10 cellular contexts compared by ENCODE assay signal in genomic region chr1:59062743-59063142, GRCh38.
DNase-seq lines count a peak whose midpoint lies in the region; ATAC-seq and TF ChIP-seq lines count a peak whose summit lies in the region.
"Had no signal": no experiment of that assay in that cellular context is flagged by ENCODE, and none has a peak within 500 bp of the region (broad histone marks: within the 10 kb centered on the region; RNA-seq: fewer than 3 reads in every experiment).

No MANE protein-coding gene starts in this region.

- H3K27ac ChIP-seq in left lung: peak overlapping the region; percentile 64 to 79
- H3K27ac ChIP-seq in upper lobe of right lung: peak overlapping the region; percentile 74
- H3K27ac ChIP-seq in effector memory CD4-positive, alpha-beta T cell (ENCODE audit: insufficient read depth, low read length, poor library complexity, severe bottlenecking): no peak overlapping the region
- H3K27ac ChIP-seq: BLaER1 had no signal

- H3K36me3 Mint-ChIP-seq in activated naive CD4-positive, alpha-beta T cell treated with anti-CD3 and anti-CD28 coated beads, Interleukin-2, amount 50 U/mL, for 24 hours: peaks cover 2% of the 10 kb centered on the region
- H3K36me3 Mint-ChIP-seq in activated naive CD4-positive, alpha-beta T cell treated with anti-CD3 and anti-CD28 coated beads, Interleukin-2, amount 10 ng/mL, durations not matched to agents 7 days and 5 days: no peaks in the 10 kb centered on the region

- DNase-seq in activated naive CD4-positive, alpha-beta T cell treated with anti-CD3 and anti-CD28 coated beads, Interleukin-2, amount 10 ng/mL, durations not matched to agents 7 days and 5 days: no peak
- DNase-seq in choroid plexus epithelial cell (ENCODE audit: low read depth) (peak; percentile 89), left lung (no peak), upper lobe of right lung (no peak), DMS79 (lab: John Stamatoyannopoulos, UW) (no peak)
- DNase-seq in effector memory CD4-positive, alpha-beta T cell: no peak
- DNase-seq: activated effector memory CD4-positive, alpha-beta T cell treated with Interleukin-2 at 50 U/mL for 16 hours had no signal

- CTCF ChIA-PET in activated naive CD4-positive, alpha-beta T cell treated with anti-CD3 and anti-CD28 coated beads, Interleukin-2, amount 10 ng/mL, durations not matched to agents 7 days and 5 days (lab: Charles Lee): interaction anchor here (1.6 kb wide), 2 partner anchors 9 to 16 kb away, joined by 5 to 6 read pairs; no protein-coding TSS in a partner anchor

- H3K4me3 Mint-ChIP-seq in activated naive CD4-positive, alpha-beta T cell treated with anti-CD3 and anti-CD28 coated beads, Interleukin-2, amount 50 U/mL, for 24 hours: no peak overlapping the region
- no peak overlapping the region for H3K4me3 Mint-ChIP-seq in activated naive CD4-positive, alpha-beta T cell treated with anti-CD3 and anti-CD28 coated beads, Interleukin-2, amount 10 ng/mL, durations not matched to agents 7 days and 5 days

- H3K9me3 ChIP-seq in left lung (no peaks in the 10 kb centered on the region), upper lobe of right lung (no peaks in the 10 kb centered on the region)
- H3K9me3 ChIP-seq in effector memory CD4-positive, alpha-beta T cell (ENCODE audit: control insufficient read depth, low read length): no peaks in the 10 kb centered on the region
- H3K9me3 ChIP-seq: BLaER1 had no signal

- H3K4me1 ChIP-seq in left lung (peaks cover 5 to 10% of the 10 kb centered on the region in 2 donors), upper lobe of right lung (no peaks in the 10 kb centered on the region)
- H3K4me1 ChIP-seq in effector memory CD4-positive, alpha-beta T cell (ENCODE audit: control insufficient read depth, insufficient read depth, low read length, poor library complexity, severe bottlenecking): peaks cover 7% of the 10 kb centered on the region

- H3K4me1 Mint-ChIP-seq in activated naive CD4-positive, alpha-beta T cell treated with anti-CD3 and anti-CD28 coated beads, Interleukin-2, amount 50 U/mL, for 24 hours: peaks cover 34% of the 10 kb centered on the region
- peaks cover 44% of the 10 kb centered on the region for H3K4me1 Mint-ChIP-seq in activated naive CD4-positive, alpha-beta T cell treated with anti-CD3 and anti-CD28 coated beads, Interleukin-2, amount 10 ng/mL, durations not matched to agents 7 days and 5 days

- no peaks in the 10 kb centered on the region for H3K9me3 Mint-ChIP-seq in activated naive CD4-positive, alpha-beta T cell treated with anti-CD3 and anti-CD28 coated beads, Interleukin-2, amount 50 U/mL, for 24 hours
- peaks cover 3% of the 10 kb centered on the region for H3K9me3 Mint-ChIP-seq in activated naive CD4-positive, alpha-beta T cell treated with anti-CD3 and anti-CD28 coated beads, Interleukin-2, amount 10 ng/mL, durations not matched to agents 7 days and 5 days

- TF ChIP-seq CTCF in choroid plexus epithelial cell (conservative IDR thresholded peaks at IDR 0.05; ENCODE audit: low read depth, low read length) (no peak), left lung (IDR thresholded peaks at IDR 0.05) (no peak), upper lobe of right lung (IDR thresholded peaks at IDR 0.05) (no peak)

- no peak overlapping the region for H3K4me3 ChIP-seq in choroid plexus epithelial cell (ENCODE audit: low read depth, low read length)
- H3K4me3 ChIP-seq in left lung: no peak overlapping the region
- H3K4me3 ChIP-seq in upper lobe of right lung: no peak overlapping the region
- no peak overlapping the region for H3K4me3 ChIP-seq in effector memory CD4-positive, alpha-beta T cell (ENCODE audit: insufficient read depth, low read depth, low read length, poor library complexity, severe bottlenecking)
- H3K4me3 ChIP-seq: BLaER1 had no signal

- peak overlapping the region; percentile 63 for H3K27ac Mint-ChIP-seq in activated naive CD4-positive, alpha-beta T cell treated with anti-CD3 and anti-CD28 coated beads, Interleukin-2, amount 50 U/mL, for 24 hours
- H3K27ac Mint-ChIP-seq in activated naive CD4-positive, alpha-beta T cell treated with anti-CD3 and anti-CD28 coated beads, Interleukin-2, amount 10 ng/mL, durations not matched to agents 7 days and 5 days: no peak overlapping the region

- intact Hi-C loops in left lung (cut with DNase I): no loop called here
- intact Hi-C loops in upper lobe of right lung (cut with DNase I): no loop called here

- H3K36me3 ChIP-seq in left lung (no peaks in the 10 kb centered on the region), upper lobe of right lung (no peaks in the 10 kb centered on the region)
- no peaks in the 10 kb centered on the region for H3K36me3 ChIP-seq in effector memory CD4-positive, alpha-beta T cell (ENCODE audit: control insufficient read depth, insufficient read depth, low read length)
- H3K36me3 ChIP-seq: BLaER1 had no signal

- peak; percentile 64 for ATAC-seq in left lung
- peak; percentile 29 for ATAC-seq in upper lobe of right lung
- ATAC-seq in HG02884 (IDR thresholded peaks at IDR 0.05; ENCODE audit: unreplicated experiment): no peak

- no peaks in the 10 kb centered on the region for H3K27me3 Mint-ChIP-seq in activated naive CD4-positive, alpha-beta T cell treated with anti-CD3 and anti-CD28 coated beads, Interleukin-2, amount 50 U/mL, for 24 hours
- H3K27me3 Mint-ChIP-seq in activated naive CD4-positive, alpha-beta T cell treated with anti-CD3 and anti-CD28 coated beads, Interleukin-2, amount 10 ng/mL, durations not matched to agents 7 days and 5 days: no peaks in the 10 kb centered on the region

- no peaks in the 10 kb centered on the region for H3K27me3 ChIP-seq in left lung
- H3K27me3 ChIP-seq in upper lobe of right lung: no peaks in the 10 kb centered on the region
- H3K27me3 ChIP-seq in effector memory CD4-positive, alpha-beta T cell (replicated peaks; ENCODE audit: control insufficient read depth, insufficient read depth, low read length, poor library complexity, severe bottlenecking): no peaks in the 10 kb centered on the region
- H3K27me3 ChIP-seq: BLaER1 had no signal
